In genomic region chr7:129804301-129805085, GRCh38 we compare ENCODE assay signal across 21 cellular contexts.
"Had no signal": no experiment of that assay in that cellular context is flagged by ENCODE, and none has a peak within 500 bp of the region (broad histone marks: within the 10 kb centered on the region; RNA-seq: fewer than 3 reads in every experiment).

No MANE protein-coding gene starts in this region.

- H3K27ac Mint-ChIP-seq: activated naive CD4-positive, alpha-beta T cell treated with anti-CD3 and anti-CD28 coated beads, Interleukin-2, amount 50 U/mL, for 72 hours; stimulated activated naive B cell treated with anti-CD40 and anti-IgM and Interleukin-4, amounts not matched to agents 10 μg/mL and 1 μg/mL and 100 μg/mL, for 72 hours; WTC11 had no signal

- H3K9me3 ChIP-seq: ascending aorta, esophagus muscularis mucosa, sigmoid colon, transverse colon had no signal

- ATAC-seq: activated naive CD4-positive, alpha-beta T cell treated with anti-CD3 and anti-CD28 coated beads, Interleukin-2, amount 50 U/mL, for 72 hours; stimulated activated naive B cell treated with anti-CD40 and anti-IgM and Interleukin-4, amounts not matched to agents 10 μg/mL and 1 μg/mL and 100 μg/mL, for 72 hours had no signal

- H3K36me3 ChIP-seq: ascending aorta, brain microvascular endothelial cell, esophagus muscularis mucosa, sigmoid colon, transverse colon had no signal

- H3K27ac ChIP-seq: ascending aorta, brain microvascular endothelial cell, esophagus muscularis mucosa, sigmoid colon, transverse colon had no signal

- DNase-seq: activated gamma-delta T cell treated with Interleukin-2 at 50 U/mL for 16 hours; activated T-cell treated with anti-CD3 and anti-CD28 coated beads, Interleukin-2, amount 50 U/mL, for 1 hour; brain microvascular endothelial cell; caudate nucleus; effector memory CD4-positive, alpha-beta T cell; glutamatergic neuron; hippocampal formation; mesenchymal stem cell; nephron progenitor cell; occipital lobe; sigmoid colon; stimulated activated CD4-positive, alpha-beta T cell treated with anti-CD3 and anti-CD28 coated beads, Interleukin-2, amount 100 ng/mL, for 48 hours; stimulated activated CD8-positive, alpha-beta memory T cell treated with anti-CD3 and anti-CD28 coated beads, Interleukin-4, amount 100 ng/mL, for 48 hours; stimulated activated naive B cell treated with anti-CD40 and anti-IgM and Interleukin-4, amounts not matched to agents 10 μg/mL and 1 μg/mL and 100 μg/mL, for 72 hours; T-helper 9 cell; transverse colon had no signal

- H3K36me3 Mint-ChIP-seq: activated naive CD4-positive, alpha-beta T cell treated with anti-CD3 and anti-CD28 coated beads, Interleukin-2, amount 50 U/mL, for 72 hours; stimulated activated naive B cell treated with anti-CD40 and anti-IgM and Interleukin-4, amounts not matched to agents 10 μg/mL and 1 μg/mL and 100 μg/mL, for 72 hours; WTC11 had no signal

- H3K9me3 Mint-ChIP-seq: activated naive CD4-positive, alpha-beta T cell treated with anti-CD3 and anti-CD28 coated beads, Interleukin-2, amount 50 U/mL, for 72 hours; nephron progenitor cell; stimulated activated naive B cell treated with anti-CD40 and anti-IgM and Interleukin-4, amounts not matched to agents 10 μg/mL and 1 μg/mL and 100 μg/mL, for 72 hours; WTC11 had no signal

- H3K4me1 ChIP-seq: ascending aorta, esophagus muscularis mucosa, sigmoid colon, transverse colon had no signal

- H3K27me3 ChIP-seq: ascending aorta had no signal

- H3K4me2 ChIP-seq: smooth muscle cell had no signal

- H3K4me3 Mint-ChIP-seq: nephron progenitor cell; stimulated activated naive B cell treated with anti-CD40 and anti-IgM and Interleukin-4, amounts not matched to agents 10 μg/mL and 1 μg/mL and 100 μg/mL, for 72 hours; WTC11 had no signal

- H3K4me1 Mint-ChIP-seq: stimulated activated naive B cell treated with anti-CD40 and anti-IgM and Interleukin-4, amounts not matched to agents 10 μg/mL and 1 μg/mL and 100 μg/mL, for 72 hours had no signal

- H3K4me3 ChIP-seq: ascending aorta, esophagus muscularis mucosa, sigmoid colon, smooth muscle cell, transverse colon had no signal
